Comparison of ENCODE assay signal across 8 cellular contexts in the genomic region with DNA sequence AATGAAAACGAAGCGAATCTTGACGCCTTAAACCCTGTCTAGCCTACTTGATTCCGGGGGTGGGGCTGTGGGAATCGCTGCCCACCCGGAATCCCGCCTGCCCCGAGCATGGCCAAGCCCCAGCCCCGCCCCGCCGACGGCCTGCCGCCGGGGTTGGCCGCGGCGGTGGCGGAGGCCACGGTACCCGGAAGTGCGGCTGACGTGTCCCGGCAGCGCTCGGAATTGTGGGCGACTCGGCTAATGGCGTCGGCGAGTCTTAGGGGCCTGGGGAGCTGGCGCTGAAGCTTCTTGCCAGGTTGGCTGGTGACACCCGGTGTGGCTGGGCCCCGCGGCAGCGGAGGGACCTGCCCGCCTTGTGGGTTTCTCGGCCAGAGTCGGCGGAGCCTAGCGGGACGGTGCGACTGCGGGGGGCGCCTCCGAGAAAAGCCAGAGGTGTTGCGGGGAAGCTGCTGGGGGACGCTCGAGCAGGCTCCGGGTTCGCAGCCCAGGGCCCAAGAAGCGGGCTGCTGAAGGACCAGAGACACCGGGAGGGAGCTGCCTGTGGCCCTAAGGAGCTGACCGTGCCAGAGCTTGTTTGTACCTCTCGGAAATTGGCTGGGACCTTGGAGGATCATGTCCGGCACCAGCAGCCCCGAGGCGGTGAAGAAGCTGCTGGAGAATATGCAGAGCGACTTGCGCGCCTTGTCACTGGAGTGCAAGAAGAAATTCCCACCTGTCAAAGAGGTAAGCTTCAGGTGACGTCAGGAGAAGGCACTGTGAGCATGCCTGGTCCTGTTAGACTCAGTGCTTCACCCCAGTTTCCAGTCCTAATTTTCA.
DNase-seq lines count a peak whose midpoint lies in the region; ATAC-seq and TF ChIP-seq lines count a peak whose summit lies in the region.

A gene with protein sequence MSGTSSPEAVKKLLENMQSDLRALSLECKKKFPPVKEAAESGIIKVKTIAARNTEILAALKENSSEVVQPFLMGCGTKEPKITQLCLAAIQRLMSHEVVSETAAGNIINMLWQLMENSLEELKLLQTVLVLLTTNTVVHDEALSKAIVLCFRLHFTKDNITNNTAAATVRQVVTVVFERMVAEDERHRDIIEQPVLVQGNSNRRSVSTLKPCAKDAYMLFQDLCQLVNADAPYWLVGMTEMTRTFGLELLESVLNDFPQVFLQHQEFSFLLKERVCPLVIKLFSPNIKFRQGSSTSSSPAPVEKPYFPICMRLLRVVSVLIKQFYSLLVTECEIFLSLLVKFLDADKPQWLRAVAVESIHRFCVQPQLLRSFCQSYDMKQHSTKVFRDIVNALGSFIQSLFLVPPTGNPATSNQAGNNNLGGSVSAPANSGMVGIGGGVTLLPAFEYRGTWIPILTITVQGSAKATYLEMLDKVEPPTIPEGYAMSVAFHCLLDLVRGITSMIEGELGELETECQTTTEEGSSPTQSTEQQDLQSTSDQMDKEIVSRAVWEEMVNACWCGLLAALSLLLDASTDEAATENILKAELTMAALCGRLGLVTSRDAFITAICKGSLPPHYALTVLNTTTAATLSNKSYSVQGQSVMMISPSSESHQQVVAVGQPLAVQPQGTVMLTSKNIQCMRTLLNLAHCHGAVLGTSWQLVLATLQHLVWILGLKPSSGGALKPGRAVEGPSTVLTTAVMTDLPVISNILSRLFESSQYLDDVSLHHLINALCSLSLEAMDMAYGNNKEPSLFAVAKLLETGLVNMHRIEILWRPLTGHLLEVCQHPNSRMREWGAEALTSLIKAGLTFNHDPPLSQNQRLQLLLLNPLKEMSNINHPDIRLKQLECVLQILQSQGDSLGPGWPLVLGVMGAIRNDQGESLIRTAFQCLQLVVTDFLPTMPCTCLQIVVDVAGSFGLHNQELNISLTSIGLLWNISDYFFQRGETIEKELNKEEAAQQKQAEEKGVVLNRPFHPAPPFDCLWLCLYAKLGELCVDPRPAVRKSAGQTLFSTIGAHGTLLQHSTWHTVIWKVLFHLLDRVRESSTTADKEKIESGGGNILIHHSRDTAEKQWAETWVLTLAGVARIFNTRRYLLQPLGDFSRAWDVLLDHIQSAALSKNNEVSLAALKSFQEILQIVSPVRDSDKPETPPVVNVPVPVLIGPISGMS (N-terminal part only) (plus strand): TSS at position 231 of the 816 bp plus-strand sequence. CDS start 382 bp downstream, at position 613.

- peak; percentile 97 for ATAC-seq in HG03175 (IDR thresholded peaks at IDR 0.05; ENCODE audit: unreplicated experiment)

- peak; percentile 97 for DNase-seq in AG08396 (ENCODE audit: low spot score)
- peak; percentile 76 for DNase-seq in NCI-H345 treated with DMSO at 0.1 percent for 48 hours (lab: John Stamatoyannopoulos, UW; ENCODE audit: unreplicated experiment)
- peak; percentile 80 for DNase-seq in activated CD4-positive, CD25-positive, alpha-beta regulatory T cell treated with anti-CD3 and anti-CD28 coated beads, Interleukin-2, amount 50 U/mL, for 16 hours (ENCODE audit: low read depth, low spot score)
- peak; percentile 85 for DNase-seq in central memory CD4-positive, alpha-beta T cell
- peak; percentile 95 for DNase-seq in islet precursor cell
- peak; percentile 84 for DNase-seq in stimulated activated CD4-positive, alpha-beta T cell treated with anti-CD3 and anti-CD28 coated beads, Interleukin-12 subunit alpha, Interleukin-12 subunit beta, amount 100 ng/mL, for 4 hours

- in situ Hi-C loops in GM18951 (cut with MboI; ENCODE audit: low sequenced_read_pairs, unreplicated experiment): no loop called here

- peak; percentile 94 for TF ChIP-seq POLR2A in GM18951 (IDR thresholded peaks at IDR 0.05; ENCODE audit: extremely low read depth, insufficient read depth, insufficient read length)

Comparison
In these comparisons a context has a peak if more than half of its experiments do, and no peak if none do; other contexts are left out.
1. Peak in every context shown above with its lines: DNase-seq and ATAC-seq.